11 cellular contexts compared by ENCODE assay signal in the genomic region with DNA sequence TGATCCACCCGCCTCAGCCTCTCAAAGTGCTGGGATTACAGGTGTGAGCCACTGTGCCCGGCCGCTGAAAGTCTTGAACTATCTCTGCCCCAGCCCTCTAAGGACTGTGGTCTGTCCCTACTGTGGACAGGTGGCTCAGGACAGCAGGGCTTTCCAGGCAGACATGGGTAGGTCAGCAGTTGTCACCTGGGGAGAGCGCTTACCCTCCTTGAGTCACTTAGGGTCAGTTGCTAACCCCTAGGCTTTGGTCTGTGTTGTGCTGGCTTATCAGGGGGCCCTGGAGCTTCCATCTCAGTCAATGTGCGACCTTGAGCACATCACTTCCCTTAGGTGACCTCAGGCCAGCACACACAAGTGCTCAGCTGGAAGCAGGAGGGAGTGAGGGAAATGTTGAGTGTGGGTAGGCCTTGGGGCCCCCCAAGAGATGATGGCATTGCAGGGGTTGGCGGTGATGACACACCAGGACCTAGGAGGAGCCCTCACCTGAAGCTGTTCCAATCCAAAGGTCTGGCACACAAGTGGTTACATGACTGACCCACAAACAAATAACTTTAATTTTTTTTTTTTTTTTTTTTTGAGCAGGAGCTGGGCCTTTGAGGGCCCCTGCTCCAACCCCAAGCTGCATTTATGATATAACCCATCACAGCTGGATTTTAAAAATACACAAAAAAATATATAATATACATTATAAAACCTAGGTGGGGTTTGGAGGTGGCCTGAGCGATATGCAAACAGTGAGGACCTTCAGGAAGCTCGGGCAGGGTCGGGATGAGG. TPM values are rescaled to one million over a fixed set of nuclear protein-coding genes. Genes with fewer than 3 reads are reported as not detected.
DNase-seq lines count a peak whose midpoint lies in the region; ATAC-seq and TF ChIP-seq lines count a peak whose summit lies in the region.
"Had no signal": no experiment of that assay in that cellular context is flagged by ENCODE, and none has a peak within 500 bp of the region (broad histone marks: within the 10 kb centered on the region; RNA-seq: fewer than 3 reads in every experiment).

No MANE protein-coding gene starts in this region.

- H4K20me1 ChIP-seq in HCT116 (ENCODE audit: insufficient read depth) (peaks cover 36% of the 10 kb centered on the region; the same call in 1 of the 2 replicates), osteoblast (ENCODE audit: insufficient read depth, low read length) (peaks cover 47% of the 10 kb centered on the region)

- H3K36me3 Mint-ChIP-seq in activated CD4-positive, alpha-beta memory T cell treated with anti-CD3 and anti-CD28 coated beads for 36 hours: peaks cover 46% of the 10 kb centered on the region
- peaks cover 50% of the 10 kb centered on the region for H3K36me3 Mint-ChIP-seq in activated CD4-positive, alpha-beta memory T cell treated with anti-CD3 and anti-CD28 coated beads, Interleukin-2, amount 10 ng/mL, durations not matched to agents 7 days and 5 days (ENCODE audit: low read depth)
- peaks cover 58% of the 10 kb centered on the region for H3K36me3 Mint-ChIP-seq in WTC11

- H3K4me3 Mint-ChIP-seq in activated CD4-positive, alpha-beta memory T cell treated with anti-CD3 and anti-CD28 coated beads for 36 hours: no peak overlapping the region
- no peak overlapping the region for H3K4me3 Mint-ChIP-seq in activated CD4-positive, alpha-beta memory T cell treated with anti-CD3 and anti-CD28 coated beads, Interleukin-2, amount 10 ng/mL, durations not matched to agents 7 days and 5 days
- no peak overlapping the region; the same call in 1 of the 2 replicates for H3K4me3 Mint-ChIP-seq in WTC11

- H3K4me2 ChIP-seq in HCT116 (ENCODE audit: low read length) (no peak overlapping the region), osteoblast (ENCODE audit: insufficient read depth, low read length) (no peak overlapping the region)

- H3K79me2 ChIP-seq in HCT116 (ENCODE audit: insufficient read depth, low read length) (peaks cover 41% of the 10 kb centered on the region), osteoblast (ENCODE audit: insufficient read depth, low read length) (peaks cover 29% of the 10 kb centered on the region)

- H3K4me1 ChIP-seq in HCT116 (ENCODE audit: control insufficient read depth in 1 of 2, insufficient read depth in 2 of 2, low read length in 2 of 2) (peaks cover 11 to 24% of the 10 kb centered on the region in 2 experiments; a peak in 3 of 4 replicates), osteoblast (ENCODE audit: insufficient read depth, low read length) (peaks cover 19% of the 10 kb centered on the region), foreskin keratinocyte (peaks cover 5% of the 10 kb centered on the region)

- no peaks in the 10 kb centered on the region for H3K27me3 Mint-ChIP-seq in activated CD4-positive, alpha-beta memory T cell treated with anti-CD3 and anti-CD28 coated beads for 36 hours
- H3K27me3 Mint-ChIP-seq in activated CD4-positive, alpha-beta memory T cell treated with anti-CD3 and anti-CD28 coated beads, Interleukin-2, amount 10 ng/mL, durations not matched to agents 7 days and 5 days: no peaks in the 10 kb centered on the region
- H3K27me3 Mint-ChIP-seq in WTC11 (ENCODE audit: low read depth): peaks cover 5% of the 10 kb centered on the region

- H3K9me3 ChIP-seq in HCT116 (ENCODE audit: control insufficient read depth in 1 of 2, insufficient read depth in 1 of 2, low read depth in 1 of 2, low read length in 2 of 2) (no peaks in the 10 kb centered on the region), osteoblast (ENCODE audit: low read depth, low read length) (no peaks in the 10 kb centered on the region)
- H3K9me3 ChIP-seq: upper lobe of right lung had no signal

- POLR2A ChIA-PET in activated CD4-positive, alpha-beta memory T cell treated with anti-CD3 and anti-CD28 coated beads for 36 hours (lab: Charles Lee): interaction anchor here (0.6 to 2.1 kb wide), 8 partner anchors 9 to 174 kb away, joined by 3 to 11 read pairs (median 4); partner anchors contain the start of genes FANCE and TEAD3
- POLR2A ChIA-PET in activated CD4-positive, alpha-beta memory T cell treated with anti-CD3 and anti-CD28 coated beads, Interleukin-2, amount 10 ng/mL, durations not matched to agents 7 days and 5 days (lab: Charles Lee): interaction anchor here (0.7 to 2.4 kb wide), 5 partner anchors 11 to 170 kb away, joined by 3 to 7 read pairs (median 3); no protein-coding TSS in a partner anchor
- POLR2A ChIA-PET in HCT116 (lab: Charles Lee) (interaction anchor here (0.6 to 4.1 kb wide), 4 partner anchors 13 to 309 kb away, joined by 4 to 48 read pairs (median 4); no protein-coding TSS in a partner anchor), WTC11 (lab: Charles Lee) (interaction anchor here (0.5 to 7.9 kb wide), 15 partner anchors 8 to 961 kb away, joined by 3 to 54 read pairs (median 4); partner anchors contain the start of gene TEAD3)

- no peak for TF ChIP-seq POLR2A in HCT116 (IDR thresholded peaks at IDR 0.05; ENCODE audit: borderline replicate concordance, extremely low read depth, insufficient read depth, insufficient read length)

- peaks cover 29% of the 10 kb centered on the region for H3K4me1 Mint-ChIP-seq in activated CD4-positive, alpha-beta memory T cell treated with anti-CD3 and anti-CD28 coated beads for 36 hours (ENCODE audit: low read depth)
- H3K4me1 Mint-ChIP-seq in activated CD4-positive, alpha-beta memory T cell treated with anti-CD3 and anti-CD28 coated beads, Interleukin-2, amount 10 ng/mL, durations not matched to agents 7 days and 5 days: peaks cover 33% of the 10 kb centered on the region
- peaks cover 46% of the 10 kb centered on the region for H3K4me1 Mint-ChIP-seq in WTC11

- DNase-seq in activated CD4-positive, alpha-beta memory T cell treated with anti-CD3 and anti-CD28 coated beads for 36 hours: no peak
- no peak for DNase-seq in activated CD4-positive, alpha-beta memory T cell treated with anti-CD3 and anti-CD28 coated beads, Interleukin-2, amount 10 ng/mL, durations not matched to agents 7 days and 5 days
- DNase-seq in HCT116 (ENCODE audit: low read depth, low spot score): no peak
- no peak for DNase-seq in WTC11 (ENCODE audit: low spot score)
- peak; percentile 77 for DNase-seq in osteoblast (ENCODE audit: insufficient read length, low spot score, missing footprints)
- DNase-seq in omental fat pad (ENCODE audit: low spot score): no peak
- DNase-seq in foreskin keratinocyte: no peak
- DNase-seq in NCI-H69 (lab: John Stamatoyannopoulos, UW): no peak
- DNase-seq: activated gamma-delta T cell, upper lobe of right lung had no signal

- RAD21 ChIA-PET in HCT116 (lab: Charles Lee; ENCODE audit: low non-redundant PET in 1 of 2, low total read pairs in 2 of 2, uncharacterized antibody in 2 of 2, unreplicated experiment in 2 of 2): interaction anchor here in 1 of 2 experiments (1.3 kb wide), 1 partner anchor 24 kb away, joined by 3 read pairs; no protein-coding TSS in a partner anchor

- TF ChIP-seq CTCF in HCT116 (IDR thresholded peaks at IDR 0.05 in 2 of 3, conservative IDR thresholded peaks at IDR 0.05 in 1 of 3; ENCODE audit: borderline replicate concordance in 1 of 3, insufficient read depth in 1 of 3, low read depth in 2 of 3, low read length in 2 of 3) (no peak), WTC11 (IDR thresholded peaks at IDR 0.05) (no peak), osteoblast (IDR thresholded peaks at IDR 0.05; ENCODE audit: extremely low read depth, low read depth, low read length) (no peak), omental fat pad (IDR thresholded peaks at IDR 0.05) (no peak), foreskin keratinocyte (conservative IDR thresholded peaks at IDR 0.05) (no peak)

- H3K27me3 ChIP-seq in HCT116 (ENCODE audit: insufficient read depth, low read length) (no peaks in the 10 kb centered on the region), osteoblast (ENCODE audit: insufficient read depth, low read length) (no peaks in the 10 kb centered on the region), foreskin keratinocyte (no peaks in the 10 kb centered on the region)
- H3K27me3 ChIP-seq: upper lobe of right lung had no signal

- no peaks in the 10 kb centered on the region for H3K9me2 ChIP-seq in HCT116 (ENCODE audit: insufficient read depth)

- intact Hi-C loops in activated CD4-positive, alpha-beta memory T cell treated with anti-CD3 and anti-CD28 coated beads for 36 hours (cut with micrococcal nuclease): no loop called here
- intact Hi-C loops in HCT116 (cut with micrococcal nuclease): no loop called here

- no TSS peak for BruUV-seq in HCT116 (replicated peaks; lab: Mats Ljungman, UMichigan)

- peak overlapping the region; percentile 46 for H3K27ac ChIP-seq in HCT116 (ENCODE audit: low read depth, low read length)
- no peak overlapping the region for H3K27ac ChIP-seq in osteoblast (ENCODE audit: low read depth, low read length)
- H3K27ac ChIP-seq in foreskin keratinocyte: no peak overlapping the region
- H3K27ac ChIP-seq: upper lobe of right lung had no signal

- CTCF ChIA-PET in activated CD4-positive, alpha-beta memory T cell treated with anti-CD3 and anti-CD28 coated beads for 36 hours (lab: Charles Lee): interaction anchor here (0.7 to 1.0 kb wide), 3 partner anchors 79 to 151 kb away, joined by 3 read pairs; partner anchors contain the start of gene PPARD
- CTCF ChIA-PET in activated CD4-positive, alpha-beta memory T cell treated with anti-CD3 and anti-CD28 coated beads, Interleukin-2, amount 10 ng/mL, durations not matched to agents 7 days and 5 days (lab: Charles Lee): interaction anchor here (1.2 to 1.3 kb wide), 2 partner anchors 180 to 264 kb away, joined by 3 read pairs; partner anchors contain the start of gene ARMC12
- CTCF ChIA-PET in HCT116 (lab: Charles Lee) (interaction anchor here (0.9 to 1.6 kb wide), 3 partner anchors 11 to 263 kb away, joined by 3 to 5 read pairs (median 3); no protein-coding TSS in a partner anchor), WTC11 (lab: Charles Lee) (interaction anchor here (0.6 to 1.5 kb wide), 8 partner anchors 13 to 263 kb away, joined by 3 to 9 read pairs (median 5); no protein-coding TSS in a partner anchor)

- H3K4me3 ChIP-seq in HCT116 (replicated peaks in 1 of 2; ENCODE audit: low read depth in 1 of 2, low read length in 2 of 2) (no peak overlapping the region), osteoblast (ENCODE audit: insufficient read depth, low read length) (no peak overlapping the region)
- H3K4me3 ChIP-seq: upper lobe of right lung had no signal

- peaks cover 15 to 40% of the 10 kb centered on the region in 2 experiments; a peak in 3 of 4 replicates for H3K36me3 ChIP-seq in HCT116 (ENCODE audit: control insufficient read depth in 1 of 2, insufficient read depth in 2 of 2, low read length in 2 of 2)
- peaks cover 57% of the 10 kb centered on the region for H3K36me3 ChIP-seq in osteoblast (ENCODE audit: insufficient read depth, low read length)

- ATAC-seq in HCT116 (peak; percentile 5), WTC11 (peak; percentile 5), omental fat pad (ENCODE audit: low FRiP score) (no peak), foreskin keratinocyte (no peak)

- H2AFZ ChIP-seq in HCT116 (ENCODE audit: low read depth, low read length, poor library complexity, severe bottlenecking): no peak overlapping the region
- no peak overlapping the region for H2AFZ ChIP-seq in osteoblast (ENCODE audit: low read length)

- TF ChIP-seq RAD21 in HCT116 (IDR thresholded peaks at IDR 0.05; ENCODE audit: low read depth): no peak

- H3K9me3 Mint-ChIP-seq in activated CD4-positive, alpha-beta memory T cell treated with anti-CD3 and anti-CD28 coated beads for 36 hours: no peaks in the 10 kb centered on the region
- no peaks in the 10 kb centered on the region for H3K9me3 Mint-ChIP-seq in activated CD4-positive, alpha-beta memory T cell treated with anti-CD3 and anti-CD28 coated beads, Interleukin-2, amount 10 ng/mL, durations not matched to agents 7 days and 5 days
- H3K9me3 Mint-ChIP-seq in WTC11: no peaks in the 10 kb centered on the region

- peak overlapping the region; percentile 66 for H3K27ac Mint-ChIP-seq in activated CD4-positive, alpha-beta memory T cell treated with anti-CD3 and anti-CD28 coated beads for 36 hours
- no peak overlapping the region for H3K27ac Mint-ChIP-seq in activated CD4-positive, alpha-beta memory T cell treated with anti-CD3 and anti-CD28 coated beads, Interleukin-2, amount 10 ng/mL, durations not matched to agents 7 days and 5 days
- H3K27ac Mint-ChIP-seq in WTC11: peak overlapping the region; percentile 73

- H3K9ac ChIP-seq in HCT116 (ENCODE audit: low read length): no peak overlapping the region

RNA-seq across cellular contexts. Expression of gene RPL10A, which starts 5.1 kb away (rescaled TPM):
- total RNA-seq in activated CD4-positive, alpha-beta memory T cell treated with anti-CD3 and anti-CD28 coated beads for 36 hours: 1,000 to 10,000 TPM; 2,144 to 2,205 TPM
- 1,000 to 10,000 TPM; 1,239 to 1,245 TPM for total RNA-seq in activated CD4-positive, alpha-beta memory T cell treated with anti-CD3 and anti-CD28 coated beads, Interleukin-2, amount 10 ng/mL, durations not matched to agents 7 days and 5 days
- total RNA-seq in HCT116 (2021; ENCODE audit: unreplicated experiment) (1,981 TPM), WTC11 (2021) (1,829 to 2,044 TPM (median 2,031 TPM) in 3 replicates), osteoblast (1,373 and 1,488 TPM in 2 replicates), omental fat pad (1,000 to 10,000 TPM; 1,059 to 1,562 (median 1,256) TPM), foreskin keratinocyte (1,635 and 1,748 TPM in 2 replicates)
- 2,739 and 2,996 TPM in 2 replicates for polyA plus RNA-seq in HCT116 (2012)
- polyA plus RNA-seq in foreskin keratinocyte: 2,218 and 2,342 TPM in 2 replicates

RNA-seq across cellular contexts. Expression of gene FANCE, which starts 21.1 kb away (rescaled TPM):
- 10 to 100 TPM; 18.9 to 19.2 TPM for total RNA-seq in activated CD4-positive, alpha-beta memory T cell treated with anti-CD3 and anti-CD28 coated beads for 36 hours
- 10 to 100 TPM; 10.3 to 10.4 TPM for total RNA-seq in activated CD4-positive, alpha-beta memory T cell treated with anti-CD3 and anti-CD28 coated beads, Interleukin-2, amount 10 ng/mL, durations not matched to agents 7 days and 5 days
- total RNA-seq in HCT116 (2021; ENCODE audit: unreplicated experiment) (16.1 TPM), WTC11 (2021) (15.7 to 22.3 TPM (median 17.6 TPM) in 3 replicates), osteoblast (13.8 and 16.6 TPM in 2 replicates), omental fat pad (1 to 10 TPM; 1.9 to 9.6 (median 5.4) TPM), foreskin keratinocyte (14.0 and 14.5 TPM in 2 replicates)
- polyA plus RNA-seq in HCT116 (2012): 7.3 and 9.1 TPM in 2 replicates
- polyA plus RNA-seq in foreskin keratinocyte: 10.6 and 11.7 TPM in 2 replicates

RNA-seq across cellular contexts. Expression of gene TEAD3, which starts 23.6 kb away (rescaled TPM):
- 1 to 10 TPM; 1.8 to 2.2 TPM for total RNA-seq in activated CD4-positive, alpha-beta memory T cell treated with anti-CD3 and anti-CD28 coated beads for 36 hours
- under 1 TPM; 0.13 to 0.23 TPM for total RNA-seq in activated CD4-positive, alpha-beta memory T cell treated with anti-CD3 and anti-CD28 coated beads, Interleukin-2, amount 10 ng/mL, durations not matched to agents 7 days and 5 days
- total RNA-seq in HCT116 (2021; ENCODE audit: unreplicated experiment) (21.8 TPM), WTC11 (2021) (32.0 to 34.3 TPM (median 33.9 TPM) in 3 replicates), osteoblast (10.9 and 11.2 TPM in 2 replicates), omental fat pad (10 to 100 TPM in 3 of 4 donors, 1 to 10 TPM in 1; 8.2 to 16.0 (median 14.2) TPM), foreskin keratinocyte (14.0 and 14.9 TPM in 2 replicates)
- polyA plus RNA-seq in HCT116 (2012): 20.5 and 20.9 TPM in 2 replicates
- polyA plus RNA-seq in foreskin keratinocyte: 17.1 and 17.2 TPM in 2 replicates

RNA-seq across cellular contexts. Expression of gene TULP1, which starts 39.4 kb away (rescaled TPM):
- total RNA-seq in activated CD4-positive, alpha-beta memory T cell treated with anti-CD3 and anti-CD28 coated beads for 36 hours: not detected
- total RNA-seq in activated CD4-positive, alpha-beta memory T cell treated with anti-CD3 and anti-CD28 coated beads, Interleukin-2, amount 10 ng/mL, durations not matched to agents 7 days and 5 days: not detected
- total RNA-seq in HCT116 (2021; ENCODE audit: unreplicated experiment) (not detected), WTC11 (2021) (2.9 to 4.3 TPM (median 3.4 TPM) in 3 replicates), osteoblast (not detected in 2 replicates), omental fat pad (under 1 TPM in 1 of 4 donors, not detected in 3; 0.28 TPM), foreskin keratinocyte (not detected in 2 replicates)
- polyA plus RNA-seq in HCT116 (2012): 0.05 TPM in 1 of 2 replicates, not detected in the other
- polyA plus RNA-seq in foreskin keratinocyte: not detected in 2 replicates
- total RNA-seq: G401, upper lobe of right lung had no signal

Comparison
In these comparisons a context has a peak if more than half of its experiments do, and no peak if none do; other contexts are left out.
1. ATAC-seq: peak in HCT116 (single experiment) and WTC11 (single experiment); none in omental fat pad (single experiment) and foreskin keratinocyte (single experiment).